In the genomic region with DNA sequence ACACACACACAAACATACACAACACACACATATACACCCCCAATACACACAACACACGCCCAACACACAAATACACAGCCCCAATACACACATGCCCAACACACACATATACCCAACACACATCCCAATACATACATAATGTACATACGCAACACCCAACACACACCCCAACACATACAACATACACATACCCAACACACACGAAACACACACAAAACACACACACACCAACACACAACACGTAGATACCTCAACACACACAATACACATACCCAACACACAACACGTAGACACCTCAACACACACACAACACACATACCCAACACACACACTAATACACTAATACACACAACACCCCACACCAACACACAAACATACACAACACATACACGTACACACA, we compare ENCODE assay signal across 16 cellular contexts. TPM values are rescaled to one million over a fixed set of nuclear protein-coding genes. Genes with fewer than 3 reads are reported as not detected.
"Had no signal": no experiment of that assay in that cellular context is flagged by ENCODE, and none has a peak within 500 bp of the region (broad histone marks: within the 10 kb centered on the region; RNA-seq: fewer than 3 reads in every experiment).

No MANE protein-coding gene starts in this region.

- H3K36me3 ChIP-seq: gastroesophageal sphincter, spleen, thoracic aorta, upper lobe of right lung had no signal

- H3K27ac ChIP-seq: coronary artery, gastroesophageal sphincter, parathyroid adenoma, spleen, thoracic aorta, upper lobe of right lung had no signal

- H3K9me3 ChIP-seq: gastroesophageal sphincter, mucosa of descending colon, SK-N-SH, spleen, thoracic aorta, upper lobe of right lung had no signal

- H3K4me1 ChIP-seq: gastroesophageal sphincter, parathyroid adenoma, upper lobe of right lung had no signal

- H3K27ac Mint-ChIP-seq: activated CD4-positive, alpha-beta T cell treated with anti-CD3 and anti-CD28 coated beads, Interleukin-2, amount 10 ng/mL, durations not matched to agents 7 days and 5 days; stimulated activated naive B cell treated with anti-CD40 and anti-IgM and Interleukin-4, amounts not matched to agents 10 μg/mL and 1 μg/mL and 100 μg/mL, for 72 hours had no signal

- DNase-seq: activated CD4-positive, alpha-beta T cell treated with anti-CD3 and anti-CD28 coated beads, Interleukin-2, amount 10 ng/mL, durations not matched to agents 7 days and 5 days; activated naive CD4-positive, alpha-beta T cell; activated T-cell treated with anti-CD3 and anti-CD28 coated beads for 4 hours; aorta; mesenchymal stem cell; mucosa of descending colon; naive B cell; SK-N-SH; spleen; stimulated activated naive B cell treated with anti-CD40 and anti-IgM and Interleukin-4, amounts not matched to agents 10 μg/mL and 1 μg/mL and 100 μg/mL, for 72 hours; T-helper 9 cell; upper lobe of right lung had no signal

- H3K4me3 Mint-ChIP-seq: activated CD4-positive, alpha-beta T cell treated with anti-CD3 and anti-CD28 coated beads, Interleukin-2, amount 10 ng/mL, durations not matched to agents 7 days and 5 days; naive B cell; stimulated activated naive B cell treated with anti-CD40 and anti-IgM and Interleukin-4, amounts not matched to agents 10 μg/mL and 1 μg/mL and 100 μg/mL, for 72 hours had no signal

- H3K4me3 ChIP-seq: coronary artery, gastroesophageal sphincter, mucosa of descending colon, spleen, thoracic aorta, upper lobe of right lung had no signal

- H3K27me3 ChIP-seq: upper lobe of right lung had no signal

- H3K36me3 Mint-ChIP-seq: naive B cell had no signal

RNA-seq across cellular contexts. Expression of a gene that starts 41.2 kb away (rescaled TPM):
- total RNA-seq: activated CD4-positive, alpha-beta T cell treated with anti-CD3 and anti-CD28 coated beads, Interleukin-2, amount 10 ng/mL, durations not matched to agents 7 days and 5 days had no signal
